1 cellular context compared by ENCODE assay signal in genomic region chr1:10814954-10815862, GRCh38.
TF ChIP-seq lines count a peak whose summit lies in the region.

No MANE protein-coding gene starts in this region.

TF ChIP-seq in WTC11, 78 proteins besides CTCF, POLR2A, EP300 and RAD21 (continued from another document):
- TF ChIP-seq ARID4B (CRISPR knock-in tag; IDR thresholded peaks at IDR 0.05; ENCODE audit: borderline replicate concordance): no peak
- no peak for TF ChIP-seq SMAD3 (CRISPR knock-in tag; IDR thresholded peaks at IDR 0.05; ENCODE audit: borderline replicate concordance)
- TF ChIP-seq MAX (CRISPR knock-in tag; IDR thresholded peaks at IDR 0.05): no peak
- TF ChIP-seq IRF1 (CRISPR knock-in tag; IDR thresholded peaks at IDR 0.05): no peak
- no peak for TF ChIP-seq ZNF512 (CRISPR knock-in tag; IDR thresholded peaks at IDR 0.05; ENCODE audit: borderline replicate concordance)
- no peak for TF ChIP-seq GABPB1 (CRISPR knock-in tag; IDR thresholded peaks at IDR 0.05)
- TF ChIP-seq CREM (CRISPR knock-in tag; IDR thresholded peaks at IDR 0.05): no peak
- TF ChIP-seq PRRX2 (CRISPR knock-in tag; IDR thresholded peaks at IDR 0.05): no peak
- no peak for TF ChIP-seq ZNF281 (CRISPR knock-in tag; IDR thresholded peaks at IDR 0.05)
- TF ChIP-seq AR (CRISPR knock-in tag; IDR thresholded peaks at IDR 0.05): no peak
- TF ChIP-seq ZMAT4 (CRISPR knock-in tag; IDR thresholded peaks at IDR 0.05): no peak
- TF ChIP-seq TCF7 (CRISPR knock-in tag; IDR thresholded peaks at IDR 0.05; ENCODE audit: low read depth): no peak
- TF ChIP-seq OVOL2 (CRISPR knock-in tag; IDR thresholded peaks at IDR 0.05; ENCODE audit: borderline replicate concordance): no peak
- TF ChIP-seq HMGA2 (CRISPR knock-in tag; IDR thresholded peaks at IDR 0.05): no peak
- no peak for TF ChIP-seq ATF3 (CRISPR knock-in tag; conservative IDR thresholded peaks at IDR 0.05)
- no peak for TF ChIP-seq NFYB (CRISPR knock-in tag; conservative IDR thresholded peaks at IDR 0.05; ENCODE audit: low read depth)
